8 cellular contexts compared by ENCODE assay signal in genomic region chr4:140049024-140049923, GRCh38.
DNase-seq lines count a peak whose midpoint lies in the region; ATAC-seq, FAIRE-seq and TF ChIP-seq lines count a peak whose summit lies in the region.

No MANE protein-coding gene starts in this region.

- H3K27me3 ChIP-seq in smooth muscle cell (ENCODE audit: low read depth) = no peaks in the 10 kb centered on the region

- no peaks in the 10 kb centered on the region for H3K36me3 ChIP-seq in kidney (ENCODE audit: control insufficient read depth in 1 of 2, insufficient read depth in 2 of 2, low read length in 2 of 2)
- no peaks in the 10 kb centered on the region for H3K36me3 ChIP-seq in smooth muscle cell (ENCODE audit: low read depth)

- peak overlapping the region in 1 of 2 donors; percentile 7 for H3K9ac ChIP-seq in kidney (ENCODE audit: low read length in 2 of 2)
- peak overlapping the region; percentile 49 for H3K9ac ChIP-seq in smooth muscle cell (ENCODE audit: low read depth)

- peaks cover 72% of the 10 kb centered on the region for H3K79me2 ChIP-seq in smooth muscle cell (ENCODE audit: low read depth)

- peak overlapping the region; percentile 87 for H3K4me2 ChIP-seq in smooth muscle cell

- H3K27ac ChIP-seq in VCaP (peak overlapping the region; percentile 99), kidney (ENCODE audit: low read depth in 2 of 2, low read length in 2 of 2) (peak overlapping the region in 1 of 2 donors; percentile 33), smooth muscle cell (ENCODE audit: low read depth) (peak overlapping the region; percentile 78)

- H2AFZ ChIP-seq in smooth muscle cell (ENCODE audit: low read depth) = peak overlapping the region; percentile 40

- ATAC-seq in GM21447 (IDR thresholded peaks at IDR 0.05; ENCODE audit: unreplicated experiment) = peak; percentile 65
- ATAC-seq in GM18870 (IDR thresholded peaks at IDR 0.05; ENCODE audit: unreplicated experiment) = no peak

- H3K4me3 ChIP-seq in choroid plexus epithelial cell (ENCODE audit: low read depth, low read length) (peak overlapping the region; percentile 57), kidney (ENCODE audit: low read length in 2 of 2) (peak overlapping the region; percentile 51 to 61), smooth muscle cell (peak overlapping the region; percentile 47)

- no peaks in the 10 kb centered on the region for H4K20me1 ChIP-seq in smooth muscle cell (ENCODE audit: low read depth)

- H3F3A ChIP-seq in smooth muscle cell (ENCODE audit: low read depth) = peaks cover 29% of the 10 kb centered on the region

- TF ChIP-seq CTCF in AG09319 (IDR thresholded peaks at IDR 0.05; ENCODE audit: low read depth, low read length) = peak; percentile 13
- TF ChIP-seq CTCF in VCaP (conservative IDR thresholded peaks at IDR 0.05) = no peak
- TF ChIP-seq CTCF in choroid plexus epithelial cell (conservative IDR thresholded peaks at IDR 0.05; ENCODE audit: low read depth, low read length) = peak; percentile 44
- peak; percentile 29 for TF ChIP-seq CTCF in kidney (IDR thresholded peaks at IDR 0.05; ENCODE audit: borderline replicate concordance, extremely low read depth, insufficient read depth)
- TF ChIP-seq CTCF in smooth muscle cell (IDR thresholded peaks at IDR 0.05; ENCODE audit: borderline replicate concordance, insufficient read depth, poor library complexity, severe bottlenecking) = no peak

- intact Hi-C loops in kidney (cut with DNase I) = no loop called here

- H3K9me3 ChIP-seq in kidney (ENCODE audit: control insufficient read depth in 1 of 2, low read length in 2 of 2) (no peaks in the 10 kb centered on the region), smooth muscle cell (replicated peaks; ENCODE audit: low read depth) (no peaks in the 10 kb centered on the region)

- WGBS in smooth muscle cell (ENCODE audit: low lambda C conversion rate) = 9% methylated on average over 14 of the region's 14 CpGs

- no peak for DNase-seq in AG09319 (ENCODE audit: extremely low read depth, low read depth)
- peak; percentile 71 for DNase-seq in NCI-H2029 treated with DMSO at 0.1 percent for 48 hours (lab: John Stamatoyannopoulos, UW)
- peak; percentile 69 for DNase-seq in choroid plexus epithelial cell (ENCODE audit: low read depth)
- DNase-seq in kidney = no peak
- no peak for DNase-seq in smooth muscle cell (lab: John Stamatoyannopoulos, UW; ENCODE audit: unreplicated experiment)

- H3K4me1 ChIP-seq in kidney (ENCODE audit: control insufficient read depth in 1 of 2, insufficient read depth in 1 of 2, low read depth in 1 of 2, low read length in 2 of 2) (peaks cover 0 to 8% of the 10 kb centered on the region in 2 donors), smooth muscle cell (ENCODE audit: low read depth) (peaks cover 57% of the 10 kb centered on the region)

- FAIRE-seq in kidney (lab: Jason Lieb, UNC) = no peak

Comparison
In these comparisons a context has a peak if more than half of its experiments do, and no peak if none do; other contexts are left out.
1. DNase-seq: peak in NCI-H2029 treated with DMSO at 0.1 percent for 48 hours (single experiment) and choroid plexus epithelial cell (single experiment); none in AG09319 (single experiment), kidney (single experiment) and smooth muscle cell (single experiment).
2. CTCF ChIP-seq: peak in AG09319 (single experiment), choroid plexus epithelial cell (single experiment) and kidney (single experiment); none in VCaP (single experiment) and smooth muscle cell (single experiment).
3. Peak in every context shown above with its lines, with median percentiles within 50 percentile points of each other: H3K4me3 ChIP-seq.